ENCODE assay signal across 20 cellular contexts in genomic region chr16:2086136-2086742, GRCh38. TPM values are rescaled to one million over a fixed set of nuclear protein-coding genes. Genes with fewer than 3 reads are reported as not detected.
DNase-seq lines count a peak whose midpoint lies in the region; ATAC-seq and TF ChIP-seq lines count a peak whose summit lies in the region.
"Had no signal": no experiment of that assay in that cellular context is flagged by ENCODE, and none has a peak within 500 bp of the region (broad histone marks: within the 10 kb centered on the region; RNA-seq: fewer than 3 reads in every experiment).

No MANE protein-coding gene starts in this region.

- POLR2A ChIA-PET in HEK293 (lab: Yijun Ruan, JAX): no interaction called here

- TF ChIP-seq EP300 in suprapubic skin (IDR thresholded peaks at IDR 0.05): no peak

- intact Hi-C loops in psoas muscle (cut with DNase I): no loop called here

- no peak overlapping the region for H3K4me3 Mint-ChIP-seq in central memory CD8-positive, alpha-beta T cell
- no peak overlapping the region for H3K4me3 Mint-ChIP-seq in memory B cell

- H3K36me3 ChIP-seq in HEK293 (ENCODE audit: control insufficient read depth in 2 of 2, insufficient read depth in 1 of 2, low read length in 2 of 2): peaks cover 0 to 96% of the 10 kb centered on the region in 2 experiments; a peak in 1 of 3 replicates
- H3K36me3 ChIP-seq in suprapubic skin: peaks cover 89% of the 10 kb centered on the region
- H3K36me3 ChIP-seq in psoas muscle (ENCODE audit: insufficient read depth in 1 of 2, low read depth in 1 of 2): peaks cover 0 to 94% of the 10 kb centered on the region in 2 donors
- H3K36me3 ChIP-seq in H7 (replicated peaks; ENCODE audit: control insufficient read depth, insufficient read depth, low read length): peaks cover 2% of the 10 kb centered on the region

- no peaks in the 10 kb centered on the region for H3K4me1 ChIP-seq in HEK293 (ENCODE audit: control insufficient read depth, insufficient read depth, low read length)
- H3K4me1 ChIP-seq in suprapubic skin: peaks cover 70% of the 10 kb centered on the region
- H3K4me1 ChIP-seq in psoas muscle: peaks cover 14% of the 10 kb centered on the region

- WGBS in suprapubic skin: 60% methylated on average over 2 of the region's 27 CpGs
- WGBS in psoas muscle, 3 donors: 83 to 92% (median 87%) methylated on average over 26 to 27 of the region's 27 CpGs

- no peak for DNase-seq in central memory CD8-positive, alpha-beta T cell (ENCODE audit: low spot score in 2 of 2)
- DNase-seq in memory B cell (ENCODE audit: low spot score in 2 of 2) (no peak), suprapubic skin (ENCODE audit: low spot score in 2 of 2) (no peak), psoas muscle (no peak), H7 (no peak)
- no peak for DNase-seq in activated CD8-positive, alpha-beta memory T cell treated with anti-CD3 and anti-CD28 coated beads for 24 hours
- DNase-seq: DND-41, GDM1, KG1, NCI-H1092, NCI-H2081 treated with DMSO at 0.1 percent for 48 hours, NCI-H510A treated with DMSO at 0.1 percent for 48 hours, PC-9 had no signal

- H3K27me3 Mint-ChIP-seq in central memory CD8-positive, alpha-beta T cell: no peaks in the 10 kb centered on the region
- no peaks in the 10 kb centered on the region for H3K27me3 Mint-ChIP-seq in memory B cell

- peaks cover 12% of the 10 kb centered on the region for H3K36me3 Mint-ChIP-seq in central memory CD8-positive, alpha-beta T cell (ENCODE audit: insufficient read depth)
- H3K36me3 Mint-ChIP-seq in memory B cell: peaks cover 7% of the 10 kb centered on the region

- no peaks in the 10 kb centered on the region for H3K9me3 Mint-ChIP-seq in central memory CD8-positive, alpha-beta T cell
- H3K9me3 Mint-ChIP-seq in memory B cell: no peaks in the 10 kb centered on the region

- no peak overlapping the region for H3K27ac ChIP-seq in HEK293 (ENCODE audit: extremely low read depth, low read depth, low read length)
- H3K27ac ChIP-seq in suprapubic skin: peak overlapping the region; percentile 9
- H3K27ac ChIP-seq in psoas muscle: no peak overlapping the region
- H3K27ac ChIP-seq: PC-9, SK-N-MC had no signal

- H3K4me1 Mint-ChIP-seq in central memory CD8-positive, alpha-beta T cell: peaks cover 4% of the 10 kb centered on the region
- peaks cover 6% of the 10 kb centered on the region for H3K4me1 Mint-ChIP-seq in memory B cell

- CTCF ChIA-PET in HEK293 (lab: Yijun Ruan, JAX): interaction anchor here (2.3 kb wide), 1 partner anchor 54 kb away, joined by 9 read pairs; no protein-coding TSS in a partner anchor

- ATAC-seq in central memory CD8-positive, alpha-beta T cell (replicated peaks; ENCODE audit: extremely low read depth, poor library complexity, severe bottlenecking): no peak
- ATAC-seq in memory B cell (ENCODE audit: low read depth) (no peak), psoas muscle (no peak), GM18517 (IDR thresholded peaks at IDR 0.05; ENCODE audit: unreplicated experiment) (no peak)
- ATAC-seq: Right ventricle myocardium inferior had no signal

- H3K9me3 ChIP-seq in HEK293 (ENCODE audit: control insufficient read depth, insufficient read depth, low read depth, low read length) (no peaks in the 10 kb centered on the region), suprapubic skin (no peaks in the 10 kb centered on the region), psoas muscle (no peaks in the 10 kb centered on the region)
- H3K9me3 ChIP-seq: BE2C, MG63 had no signal

- TF ChIP-seq POLR2A in suprapubic skin (IDR thresholded peaks at IDR 0.05): no peak

- peak overlapping the region; percentile 22 for H3K27ac Mint-ChIP-seq in central memory CD8-positive, alpha-beta T cell (ENCODE audit: low read depth)
- peak overlapping the region; percentile 31 for H3K27ac Mint-ChIP-seq in memory B cell

- TF ChIP-seq CTCF in HEK293 (tag by site-specific recombination; IDR thresholded peaks at IDR 0.05): no peak
- TF ChIP-seq CTCF in suprapubic skin (IDR thresholded peaks at IDR 0.05): no peak
- TF ChIP-seq CTCF in psoas muscle (IDR thresholded peaks at IDR 0.05): no peak

- no peak overlapping the region for H3K4me3 ChIP-seq in HEK293 (ENCODE audit: low read depth, low read length)
- H3K4me3 ChIP-seq in suprapubic skin: no peak overlapping the region
- no peak overlapping the region for H3K4me3 ChIP-seq in psoas muscle
- no peak overlapping the region for H3K4me3 ChIP-seq in H7 (ENCODE audit: insufficient read depth, low read depth, low read length)
- H3K4me3 ChIP-seq: GM12878, MG63, PC-9, SK-N-MC had no signal

- no peaks in the 10 kb centered on the region for H3K27me3 ChIP-seq in suprapubic skin
- no peaks in the 10 kb centered on the region for H3K27me3 ChIP-seq in psoas muscle (ENCODE audit: insufficient read depth in 3 of 3, low read length in 2 of 3)
- H3K27me3 ChIP-seq in H7 (ENCODE audit: control insufficient read depth, insufficient read depth, low read length): no peaks in the 10 kb centered on the region
- H3K27me3 ChIP-seq: BE2C, MG63 had no signal

TF ChIP-seq in HEK293, 187 proteins besides CTCF, POLR2A, EP300 and RAD21:
- TF ChIP-seq ATF2 (tag by site-specific recombination; IDR thresholded peaks at IDR 0.05; ENCODE audit: low read depth) (peak; percentile 45; the same call in 1 of the 2 replicates), PRDM6 (tag by site-specific recombination; IDR thresholded peaks at IDR 0.05) (no peak), HIC1 (tag by site-specific recombination; IDR thresholded peaks at IDR 0.05) (peak; percentile 19; the same call in 1 of the 2 replicates)

RNA-seq across cellular contexts. Expression of gene TSC2, which starts 38.5 kb away (rescaled TPM):
- total RNA-seq in suprapubic skin (100 to 1,000 TPM; 103 to 193 (median 143) TPM), psoas muscle (10 to 100 TPM; 60.8 to 89.9 (median 73.8) TPM)
- 10 to 100 TPM; 27.8 to 43.0 (median 29.7) TPM for polyA plus RNA-seq in psoas muscle
- total RNA-seq in H7 (2014; rRNA removed; shearing (Covaris generic)): 37.6 and 42.6 TPM in 2 replicates

RNA-seq across cellular contexts. Expression of gene NTHL1, which starts 38.6 kb away (rescaled TPM):
- total RNA-seq in suprapubic skin (10 to 100 TPM; 15.9 to 40.5 (median 20.9) TPM), psoas muscle (10 to 100 TPM in 1 of 4 donors, 1 to 10 TPM in 3; 3.1 to 11.9 (median 4.8) TPM)
- 10 to 100 TPM in 2 of 3 donors, 1 to 10 TPM in 1; 8.0 to 17.7 (median 16.8) TPM for polyA plus RNA-seq in psoas muscle
- total RNA-seq in H7 (2014; rRNA removed; shearing (Covaris generic)): 104 and 108 TPM in 2 replicates

RNA-seq across cellular contexts. Expression of gene PKD1, which starts 49.5 kb away (rescaled TPM):
- total RNA-seq in suprapubic skin (100 to 1,000 TPM; 209 to 446 (median 293) TPM), psoas muscle (100 to 1,000 TPM in 1 of 4 donors, 10 to 100 TPM in 3; 59.1 to 123 (median 86.0) TPM)
- 10 to 100 TPM; 33.9 to 93.3 (median 58.4) TPM for polyA plus RNA-seq in psoas muscle
- total RNA-seq in H7 (2014; rRNA removed; shearing (Covaris generic)): 45.6 and 64.4 TPM in 2 replicates

RNA-seq across cellular contexts. Expression of gene NHERF2, which starts 59.5 kb away (rescaled TPM):
- total RNA-seq in suprapubic skin (10 to 100 TPM; 13.8 to 36.5 (median 21.8) TPM), psoas muscle (100 to 1,000 TPM in 1 of 4 donors, 10 to 100 TPM in 3; 61.6 to 156 (median 90.4) TPM)
- 10 to 100 TPM; 76.4 to 90.8 (median 86.2) TPM for polyA plus RNA-seq in psoas muscle
- total RNA-seq in H7 (2014; rRNA removed; shearing (Covaris generic)): 14.0 and 17.1 TPM in 2 replicates
